In the genomic region with DNA sequence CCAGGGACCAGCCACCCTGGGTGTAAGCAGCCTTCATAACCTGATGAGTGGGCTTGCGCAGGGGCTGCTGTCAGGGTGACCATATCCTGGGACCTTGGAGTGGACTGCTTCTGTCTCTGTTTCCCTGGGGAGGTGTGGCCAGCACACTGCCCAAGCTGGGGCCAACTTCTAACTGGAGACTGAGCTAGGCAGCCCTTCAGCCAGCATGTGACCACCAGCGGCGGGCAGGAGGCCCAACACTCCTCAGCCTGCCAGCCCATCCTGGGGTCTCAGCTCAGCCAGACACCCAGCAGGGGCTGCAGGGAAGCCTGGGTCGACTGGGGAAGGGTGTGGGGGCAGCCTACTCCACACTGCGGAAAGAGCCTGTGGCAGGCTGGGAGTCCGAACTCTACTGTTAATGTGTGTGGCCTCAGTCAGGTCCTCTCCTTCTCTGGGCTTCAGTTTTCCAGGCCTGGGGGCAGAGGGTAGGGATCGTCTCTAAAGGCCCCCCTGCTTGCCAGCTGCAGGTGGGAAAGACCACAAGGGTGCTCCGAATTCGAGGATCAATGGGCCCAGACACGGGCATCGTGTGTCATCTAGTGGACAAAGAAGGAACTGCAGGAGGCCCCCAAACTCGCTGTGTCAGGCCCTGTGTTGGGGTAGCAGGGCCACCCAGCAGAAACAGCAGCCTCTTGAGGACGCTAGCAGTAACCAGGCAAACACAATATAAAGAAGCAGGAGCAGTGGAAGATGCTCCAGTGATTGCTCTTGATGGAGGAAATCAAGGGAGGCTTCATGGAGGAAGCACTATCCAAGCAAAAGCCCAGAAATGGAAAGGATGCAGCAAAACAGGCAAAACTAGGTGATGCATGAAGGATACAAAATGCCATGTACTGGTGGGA, we compare ENCODE assay signal across 8 cellular contexts. TPM values are rescaled to one million over a fixed set of nuclear protein-coding genes. Genes with fewer than 3 reads are reported as not detected.
A peak's percentile ranks its signal among the peaks of the same experiment; 100 is the strongest.
DNase-seq lines count a peak whose midpoint lies in the region; ATAC-seq, FAIRE-seq and TF ChIP-seq lines count a peak whose summit lies in the region.

No MANE protein-coding gene starts in this region.

- 0 out of 2 replicates have a peak, but pooled peaks have one; percentile 23 for TF ChIP-seq POLR2A in Raji (IDR thresholded peaks at IDR 0.05; ENCODE audit: insufficient read depth, low read depth, low read length)

- no peak overlapping the region for H3K4me3 ChIP-seq in psoas muscle

- DNase-seq in D721Med (ENCODE audit: insufficient read length, low spot score) (peak; percentile 68), glomerular visceral epithelial cell (ENCODE audit: extremely low spot score) (peak; percentile 53), psoas muscle (peak; percentile 67 to 80), globus pallidus (ENCODE audit: low spot score) (no peak)

- H3K27me3 Mint-ChIP-seq in activated T-helper 17 cell treated with anti-CD3 and anti-CD28 coated beads, Interleukin-2, amount 50 U/mL, for 72 hours, result no peaks in the 10 kb centered on the region

- H3K27me3 ChIP-seq in psoas muscle (ENCODE audit: insufficient read depth in 3 of 3, low read length in 2 of 3), result no peaks in the 10 kb centered on the region

- H3K27ac Mint-ChIP-seq in activated T-helper 17 cell treated with anti-CD3 and anti-CD28 coated beads, Interleukin-2, amount 50 U/mL, for 72 hours, result peak overlapping the region; percentile 71

- H3K4me3 Mint-ChIP-seq in activated T-helper 17 cell treated with anti-CD3 and anti-CD28 coated beads, Interleukin-2, amount 50 U/mL, for 72 hours, result no peak overlapping the region

- intact Hi-C loops in psoas muscle (cut with DNase I), result loop anchor here in 1 of 2 donors (1.0 to 2.0 kb wide), 2 partner anchors 19 to 216 kb away; no protein-coding TSS in a partner anchor

- H3K9me3 ChIP-seq in psoas muscle, result no peaks in the 10 kb centered on the region

- 33 to 37% (median 33%) methylated on average over 13 of the region's 13 CpGs for WGBS in psoas muscle, 3 donors

- peaks cover 5% of the 10 kb centered on the region for H3K4me1 Mint-ChIP-seq in activated T-helper 17 cell treated with anti-CD3 and anti-CD28 coated beads, Interleukin-2, amount 50 U/mL, for 72 hours

- H3K4me1 ChIP-seq in psoas muscle, result peaks cover 13% of the 10 kb centered on the region

- peak; percentile 52 for ATAC-seq in HG02885 (IDR thresholded peaks at IDR 0.05; ENCODE audit: poor library complexity, unreplicated experiment)
- ATAC-seq in activated T-helper 17 cell treated with anti-CD3 and anti-CD28 coated beads, Interleukin-2, amount 50 U/mL, for 72 hours (replicated peaks), result peak; percentile 65
- peak; percentile 29 to 59 (median 48) for ATAC-seq in psoas muscle
- ATAC-seq in HG02623 (IDR thresholded peaks at IDR 0.05; ENCODE audit: unreplicated experiment), result no peak

- no peak for FAIRE-seq in D721Med (lab: Jason Lieb, UNC)

- H3K27ac ChIP-seq in psoas muscle, result peak overlapping the region; percentile 6

- no peaks in the 10 kb centered on the region for H3K36me3 Mint-ChIP-seq in activated T-helper 17 cell treated with anti-CD3 and anti-CD28 coated beads, Interleukin-2, amount 50 U/mL, for 72 hours (ENCODE audit: low read depth)

- TF ChIP-seq CTCF in D721Med (IDR thresholded peaks at IDR 0.05; ENCODE audit: insufficient read depth, missing control alignments), result peak; percentile 97
- peak; percentile 100 for TF ChIP-seq CTCF in psoas muscle (IDR thresholded peaks at IDR 0.05)

- no peaks in the 10 kb centered on the region for H3K36me3 ChIP-seq in psoas muscle (ENCODE audit: insufficient read depth in 1 of 2, low read depth in 1 of 2)

- no peaks in the 10 kb centered on the region for H3K9me3 Mint-ChIP-seq in activated T-helper 17 cell treated with anti-CD3 and anti-CD28 coated beads, Interleukin-2, amount 50 U/mL, for 72 hours

RNA-seq across cellular contexts. Expression of gene SEMA3G, which starts 2.0 kb away (rescaled TPM):
- under 1 TPM; 0.08 to 0.82 TPM for total RNA-seq in activated T-helper 17 cell treated with anti-CD3 and anti-CD28 coated beads, Interleukin-2, amount 50 U/mL, for 72 hours
- 10 to 100 TPM in 2 of 4 donors, 1 to 10 TPM in 2; 6.0 to 13.8 (median 9.5) TPM for total RNA-seq in psoas muscle
- polyA plus RNA-seq in psoas muscle, result 1 to 10 TPM; 6.2 to 8.8 (median 6.5) TPM

RNA-seq across cellular contexts. Expression of gene TNNC1, which starts 7.0 kb away (rescaled TPM):
- 1 to 10 TPM; 2.0 to 6.5 TPM for total RNA-seq in activated T-helper 17 cell treated with anti-CD3 and anti-CD28 coated beads, Interleukin-2, amount 50 U/mL, for 72 hours
- 1,000 to 10,000 TPM; 5,645 to 6,422 (median 6,257) TPM for total RNA-seq in psoas muscle
- polyA plus RNA-seq in psoas muscle, result 1,000 to 10,000 TPM; 4,153 to 7,172 (median 6,558) TPM

RNA-seq across cellular contexts. Expression of gene NISCH, which starts 8.5 kb away (rescaled TPM):
- total RNA-seq in activated T-helper 17 cell treated with anti-CD3 and anti-CD28 coated beads, Interleukin-2, amount 50 U/mL, for 72 hours, result 100 to 1,000 TPM in 1 of 2 donors, 10 to 100 TPM in 1; 75.2 to 123 TPM
- total RNA-seq in psoas muscle, result 10 to 100 TPM; 16.7 to 33.4 (median 28.1) TPM
- polyA plus RNA-seq in psoas muscle, result 10 to 100 TPM; 14.3 to 28.8 (median 15.8) TPM

RNA-seq across cellular contexts. Expression of gene PHF7, which starts 36.4 kb away (rescaled TPM):
- 10 to 100 TPM; 16.7 to 22.5 TPM for total RNA-seq in activated T-helper 17 cell treated with anti-CD3 and anti-CD28 coated beads, Interleukin-2, amount 50 U/mL, for 72 hours
- total RNA-seq in psoas muscle, result 10 to 100 TPM in 1 of 4 donors, 1 to 10 TPM in 3; 4.2 to 15.5 (median 7.3) TPM
- 10 to 100 TPM in 1 of 3 donors, 1 to 10 TPM in 2; 4.2 to 13.4 (median 4.6) TPM for polyA plus RNA-seq in psoas muscle

RNA-seq across cellular contexts. Expression of gene BAP1, which starts 37.1 kb away (rescaled TPM):
- total RNA-seq in activated T-helper 17 cell treated with anti-CD3 and anti-CD28 coated beads, Interleukin-2, amount 50 U/mL, for 72 hours, result 100 to 1,000 TPM in 1 of 2 donors, 10 to 100 TPM in 1; 96.7 to 106 TPM
- 10 to 100 TPM; 61.1 to 78.1 (median 70.7) TPM for total RNA-seq in psoas muscle
- 100 to 1,000 TPM in 1 of 3 donors, 10 to 100 TPM in 2; 65.7 to 104 (median 78.9) TPM for polyA plus RNA-seq in psoas muscle

Comparison
In these comparisons a context has a peak if more than half of its experiments do, and no peak if none do; other contexts are left out.
1. RNA of gene TNNC1, which starts 7.0 kb away (total RNA-seq): 5,645 to 6,422 TPM in psoas muscle; 2.0 to 6.5 TPM in activated T-helper 17 cell treated with anti-CD3 and anti-CD28 coated beads, Interleukin-2, amount 50 U/mL, for 72 hours; every median in the first group is over 100 times any median in the second.